ENCODE assay signal across 1 cellular context in the genomic region with DNA sequence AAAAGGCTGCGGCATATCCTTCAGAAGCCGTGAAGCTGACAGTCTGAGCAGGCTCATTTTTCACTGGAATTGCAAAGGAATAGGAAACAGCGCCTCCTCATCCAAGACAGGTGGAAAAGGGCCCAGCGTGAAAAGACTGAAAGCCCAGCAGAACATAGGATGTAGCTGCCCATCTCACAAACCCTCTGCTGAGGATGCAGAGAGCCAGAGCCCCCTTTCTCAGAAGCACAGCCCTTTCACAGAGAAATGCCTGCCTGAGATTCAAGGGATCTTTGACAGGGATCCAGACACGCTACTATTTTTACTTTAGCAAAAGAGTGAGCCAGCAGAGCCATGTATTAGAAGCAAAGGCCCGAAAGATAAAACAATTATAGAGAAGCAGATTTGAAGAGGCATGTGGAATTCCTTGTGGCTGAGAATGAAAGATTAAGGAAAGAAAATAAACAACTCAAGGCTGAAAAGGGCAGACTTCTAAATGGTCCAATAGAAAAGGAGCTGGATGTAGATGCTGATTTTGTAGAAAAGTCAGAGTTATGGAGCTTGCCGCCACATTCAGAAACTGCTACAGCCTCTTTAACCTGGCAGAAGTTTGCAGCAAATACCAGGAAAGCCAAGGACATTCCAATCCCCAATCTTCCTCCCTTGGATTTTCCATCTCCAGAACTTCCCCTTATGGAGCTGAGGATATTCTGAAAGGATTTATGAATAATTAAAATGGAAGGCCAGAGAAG.
TF ChIP-seq lines count a peak whose summit lies in the region.

No MANE protein-coding gene starts in this region.

TF ChIP-seq in A549, 52 proteins besides CTCF, POLR2A, EP300 and RAD21 (continued from another document):
- no peak for TF ChIP-seq CBX2 (IDR thresholded peaks at IDR 0.05; ENCODE audit: borderline replicate concordance, low read depth)
- TF ChIP-seq CEBPB (IDR thresholded peaks at IDR 0.05) = no peak
- no peak for TF ChIP-seq BHLHE40 (IDR thresholded peaks at IDR 0.05; ENCODE audit: low read depth, low read length)
- no peak for TF ChIP-seq PBX3 (IDR thresholded peaks at IDR 0.05)
- TF ChIP-seq BCL3 (IDR thresholded peaks at IDR 0.05) = no peak
- TF ChIP-seq SMC3 (IDR thresholded peaks at IDR 0.05) = no peak
